1 cellular context compared by ENCODE assay signal in genomic region chr9:134473353-134474057, GRCh38.
TF ChIP-seq lines count a peak whose summit lies in the region.

No MANE protein-coding gene starts in this region.

TF ChIP-seq in K562, 482 proteins besides CTCF, POLR2A, EP300 and RAD21:
- TF ChIP-seq SAFB (IDR thresholded peaks at IDR 0.05; ENCODE audit: borderline replicate concordance, low read depth, low read length) (no peak), ZFP36 (IDR thresholded peaks at IDR 0.05; ENCODE audit: low read depth, low read length, partially characterized antibody) (peak; percentile 19)
TF ChIP-seq in K562: peak in this region for 1.
